ENCODE assay signal across 22 cellular contexts in the genomic region with DNA sequence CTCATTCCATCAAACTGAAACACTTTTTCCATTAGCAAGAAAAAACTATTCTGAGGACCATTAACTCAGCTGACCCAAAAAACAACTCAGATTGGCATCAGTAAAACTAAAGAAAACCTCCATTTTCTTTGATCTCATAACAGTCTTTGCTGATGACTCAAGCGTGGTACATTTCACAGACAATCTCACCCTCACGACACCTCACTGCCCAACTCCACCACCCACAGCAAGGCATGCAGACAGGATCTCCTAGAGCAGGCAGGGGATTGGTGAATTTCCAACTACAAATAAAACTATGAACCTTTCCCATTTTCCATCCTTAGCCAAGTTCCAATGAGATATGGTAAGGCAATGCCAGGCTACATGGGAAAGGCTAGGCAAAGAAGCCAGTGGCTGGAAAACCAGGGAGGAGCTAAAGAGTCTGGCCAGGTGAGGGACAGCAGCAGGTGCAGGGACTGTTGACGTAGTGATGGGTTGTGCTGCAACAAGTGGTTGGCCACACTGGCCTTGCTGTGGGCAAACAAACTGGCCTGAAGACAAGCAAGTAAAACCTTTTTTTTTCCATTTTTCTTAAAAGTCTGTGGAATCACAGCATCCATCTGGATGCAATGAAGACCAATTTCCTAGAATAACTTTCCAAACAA.
DNase-seq lines count a peak whose midpoint lies in the region; ATAC-seq and TF ChIP-seq lines count a peak whose summit lies in the region.
"Had no signal": no experiment of that assay in that cellular context is flagged by ENCODE, and none has a peak within 500 bp of the region (broad histone marks: within the 10 kb centered on the region; RNA-seq: fewer than 3 reads in every experiment).

No MANE protein-coding gene starts in this region.

- TF ChIP-seq CTCF in sigmoid colon (IDR thresholded peaks at IDR 0.05) (no peak), hepatocyte (IDR thresholded peaks at IDR 0.05; ENCODE audit: poor library complexity) (no peak)

- no peaks in the 10 kb centered on the region for H3K9me3 Mint-ChIP-seq in activated T-cell treated with anti-CD3 and anti-CD28 coated beads, Interleukin-2, amount 50 U/mL, for 72 hours
- H3K9me3 Mint-ChIP-seq in activated naive CD8-positive, alpha-beta T cell treated with anti-CD3 and anti-CD28 coated beads for 36 hours, result no peaks in the 10 kb centered on the region
- H3K9me3 Mint-ChIP-seq in natural killer cell treated with Interleukin-12 subunit alpha and Interleukin-12 subunit beta and Interleukin-15 and Interleukin-18, amount 100 ng/mL, for 72 hours, result no peaks in the 10 kb centered on the region
- H3K9me3 Mint-ChIP-seq: CD14-positive monocyte, IgD-negative memory B cell, neural progenitor cell had no signal

- no peak overlapping the region for H3K27ac Mint-ChIP-seq in activated T-cell treated with anti-CD3 and anti-CD28 coated beads, Interleukin-2, amount 50 U/mL, for 72 hours
- H3K27ac Mint-ChIP-seq in activated naive CD8-positive, alpha-beta T cell treated with anti-CD3 and anti-CD28 coated beads for 36 hours, result no peak overlapping the region
- no peak overlapping the region for H3K27ac Mint-ChIP-seq in natural killer cell treated with Interleukin-12 subunit alpha and Interleukin-12 subunit beta and Interleukin-15 and Interleukin-18, amount 100 ng/mL, for 72 hours
- H3K27ac Mint-ChIP-seq: IgD-negative memory B cell, neural progenitor cell, progenitor cell of endocrine pancreas had no signal

- intact Hi-C loops in sigmoid colon (cut with DNase I), result no loop called here

- no peak for TF ChIP-seq EP300 in sigmoid colon (IDR thresholded peaks at IDR 0.05)

- 90 to 97% methylated on average over 3 of the region's 3 CpGs for WGBS in sigmoid colon, 2 donors
- WGBS in hepatocyte (ENCODE audit: low lambda C conversion rate, missing lambda C conversion rate), result 94% methylated on average over 3 of the region's 3 CpGs

- no peak overlapping the region for H3K4me3 Mint-ChIP-seq in activated T-cell treated with anti-CD3 and anti-CD28 coated beads, Interleukin-2, amount 50 U/mL, for 72 hours
- H3K4me3 Mint-ChIP-seq in activated naive CD8-positive, alpha-beta T cell treated with anti-CD3 and anti-CD28 coated beads for 36 hours, result no peak overlapping the region
- no peak overlapping the region for H3K4me3 Mint-ChIP-seq in natural killer cell treated with Interleukin-12 subunit alpha and Interleukin-12 subunit beta and Interleukin-15 and Interleukin-18, amount 100 ng/mL, for 72 hours
- H3K4me3 Mint-ChIP-seq: CD14-positive monocyte, IgD-negative memory B cell, neural progenitor cell had no signal

- H2AFZ ChIP-seq in hepatocyte, result no peak overlapping the region
- H2AFZ ChIP-seq: neural progenitor cell had no signal

- H4K20me1 ChIP-seq in hepatocyte (ENCODE audit: insufficient read depth, poor library complexity, severe bottlenecking), result no peaks in the 10 kb centered on the region

- H3K36me3 ChIP-seq in sigmoid colon (peaks cover 0 to 24% (median 0%) of the 10 kb centered on the region in 4 donors), hepatocyte (replicated peaks; ENCODE audit: insufficient read depth, low read depth) (no peaks in the 10 kb centered on the region)
- H3K36me3 ChIP-seq: neural progenitor cell, vagina had no signal

- DNase-seq in activated T-cell treated with anti-CD3 and anti-CD28 coated beads, Interleukin-2, amount 50 U/mL, for 72 hours, result peak; percentile 8 to 9
- DNase-seq in activated T-cell treated with anti-CD3 and anti-CD28 coated beads, Interleukin-2, amount 50 U/mL, for 1 hour, result no peak
- DNase-seq in NCI-H2029 treated with DMSO at 0.1 percent for 48 hours (lab: John Stamatoyannopoulos, UW) (peak; percentile 12), sigmoid colon (no peak), hepatocyte (ENCODE audit: low spot score) (no peak), DMS79 treated with DMSO at 0.1 percent for 48 hours (lab: John Stamatoyannopoulos, UW) (no peak)
- DNase-seq in activated naive CD8-positive, alpha-beta T cell treated with anti-CD3 and anti-CD28 coated beads for 36 hours, result peak; percentile 2
- no peak for DNase-seq in natural killer cell treated with Interleukin-12 subunit alpha and Interleukin-12 subunit beta and Interleukin-15 and Interleukin-18, amount 100 ng/mL, for 72 hours (ENCODE audit: low spot score)
- DNase-seq: activated CD4-positive, CD25-positive, alpha-beta regulatory T cell; activated gamma-delta T cell treated with Interleukin-2 at 50 U/mL for 16 hours; DMS153; effector memory CD4-positive, alpha-beta T cell; esophagus squamous epithelium; glutamatergic neuron; left ventricle myocardium inferior; NCI-H82 had no signal

- no peak for TF ChIP-seq POLR2A in sigmoid colon (IDR thresholded peaks at IDR 0.05)

- no peaks in the 10 kb centered on the region for H3K27me3 Mint-ChIP-seq in activated T-cell treated with anti-CD3 and anti-CD28 coated beads, Interleukin-2, amount 50 U/mL, for 72 hours (ENCODE audit: low read depth)
- no peaks in the 10 kb centered on the region for H3K27me3 Mint-ChIP-seq in activated naive CD8-positive, alpha-beta T cell treated with anti-CD3 and anti-CD28 coated beads for 36 hours
- H3K27me3 Mint-ChIP-seq in natural killer cell treated with Interleukin-12 subunit alpha and Interleukin-12 subunit beta and Interleukin-15 and Interleukin-18, amount 100 ng/mL, for 72 hours, result no peaks in the 10 kb centered on the region
- H3K27me3 Mint-ChIP-seq: IgD-negative memory B cell, progenitor cell of endocrine pancreas had no signal

- no peaks in the 10 kb centered on the region for H3K36me3 Mint-ChIP-seq in activated T-cell treated with anti-CD3 and anti-CD28 coated beads, Interleukin-2, amount 50 U/mL, for 72 hours (ENCODE audit: insufficient read depth in 2 of 2)
- H3K36me3 Mint-ChIP-seq in activated naive CD8-positive, alpha-beta T cell treated with anti-CD3 and anti-CD28 coated beads for 36 hours, result peaks cover 13% of the 10 kb centered on the region
- no peaks in the 10 kb centered on the region for H3K36me3 Mint-ChIP-seq in natural killer cell treated with Interleukin-12 subunit alpha and Interleukin-12 subunit beta and Interleukin-15 and Interleukin-18, amount 100 ng/mL, for 72 hours

- H3K4me1 ChIP-seq in sigmoid colon (no peaks in the 10 kb centered on the region), hepatocyte (ENCODE audit: insufficient read depth) (no peaks in the 10 kb centered on the region)
- H3K4me1 ChIP-seq: ascending aorta, esophagus squamous epithelium, left ventricle myocardium inferior, vagina had no signal

- H3K9me3 ChIP-seq in sigmoid colon, result no peaks in the 10 kb centered on the region
- H3K9me3 ChIP-seq in hepatocyte (ENCODE audit: low read depth), result no peaks in the 10 kb centered on the region
- H3K9me3 ChIP-seq: ascending aorta, esophagus squamous epithelium, left ventricle myocardium inferior, vagina had no signal

- H3K9me2 ChIP-seq in hepatocyte (replicated peaks; ENCODE audit: insufficient read depth), result no peaks in the 10 kb centered on the region

- H3K4me3 ChIP-seq in sigmoid colon (no peak overlapping the region), hepatocyte (no peak overlapping the region)
- H3K4me3 ChIP-seq: ascending aorta, esophagus squamous epithelium, left ventricle myocardium inferior, neural progenitor cell, vagina had no signal

- H3K4me2 ChIP-seq in hepatocyte, result no peak overlapping the region
- H3K4me2 ChIP-seq: neural progenitor cell had no signal

- no peaks in the 10 kb centered on the region for H3K79me2 ChIP-seq in hepatocyte

- ATAC-seq in activated T-cell treated with anti-CD3 and anti-CD28 coated beads, Interleukin-2, amount 50 U/mL, for 72 hours (replicated peaks in 1 of 2), result peak; percentile 61 to 71
- ATAC-seq in natural killer cell treated with Interleukin-12 subunit alpha and Interleukin-12 subunit beta and Interleukin-15 and Interleukin-18, amount 100 ng/mL, for 72 hours, result no peak

- H3K27me3 ChIP-seq in sigmoid colon, result no peaks in the 10 kb centered on the region
- no peaks in the 10 kb centered on the region for H3K27me3 ChIP-seq in hepatocyte
- H3K27me3 ChIP-seq: ascending aorta, esophagus squamous epithelium, neural progenitor cell, vagina had no signal

- H3K4me1 Mint-ChIP-seq in activated T-cell treated with anti-CD3 and anti-CD28 coated beads, Interleukin-2, amount 50 U/mL, for 72 hours (ENCODE audit: low read depth), result peaks cover 6% of the 10 kb centered on the region
- H3K4me1 Mint-ChIP-seq in activated naive CD8-positive, alpha-beta T cell treated with anti-CD3 and anti-CD28 coated beads for 36 hours, result peaks cover 6% of the 10 kb centered on the region
- H3K4me1 Mint-ChIP-seq in natural killer cell treated with Interleukin-12 subunit alpha and Interleukin-12 subunit beta and Interleukin-15 and Interleukin-18, amount 100 ng/mL, for 72 hours (ENCODE audit: low read depth in 2 of 2), result peaks cover 0 to 7% of the 10 kb centered on the region in 2 donors

- H3K27ac ChIP-seq in sigmoid colon (no peak overlapping the region), hepatocyte (no peak overlapping the region)
- H3K27ac ChIP-seq: ascending aorta, esophagus squamous epithelium, left ventricle myocardium inferior, neural progenitor cell, vagina had no signal

Comparison
In these comparisons a context has a peak if more than half of its experiments do, and no peak if none do; other contexts are left out.
1. DNase-seq: peak in activated T-cell treated with anti-CD3 and anti-CD28 coated beads, Interleukin-2, amount 50 U/mL, for 72 hours (2 of 2), NCI-H2029 treated with DMSO at 0.1 percent for 48 hours (single experiment) and activated naive CD8-positive, alpha-beta T cell treated with anti-CD3 and anti-CD28 coated beads for 36 hours (single experiment); none in activated T-cell treated with anti-CD3 and anti-CD28 coated beads, Interleukin-2, amount 50 U/mL, for 1 hour (single experiment), sigmoid colon (single experiment), hepatocyte (single experiment), natural killer cell treated with Interleukin-12 subunit alpha and Interleukin-12 subunit beta and Interleukin-15 and Interleukin-18, amount 100 ng/mL, for 72 hours (single experiment) and DMS79 treated with DMSO at 0.1 percent for 48 hours (single experiment).
2. ATAC-seq: peak in activated T-cell treated with anti-CD3 and anti-CD28 coated beads, Interleukin-2, amount 50 U/mL, for 72 hours (2 of 2); none in natural killer cell treated with Interleukin-12 subunit alpha and Interleukin-12 subunit beta and Interleukin-15 and Interleukin-18, amount 100 ng/mL, for 72 hours (0 of 2).